In the genomic region with DNA sequence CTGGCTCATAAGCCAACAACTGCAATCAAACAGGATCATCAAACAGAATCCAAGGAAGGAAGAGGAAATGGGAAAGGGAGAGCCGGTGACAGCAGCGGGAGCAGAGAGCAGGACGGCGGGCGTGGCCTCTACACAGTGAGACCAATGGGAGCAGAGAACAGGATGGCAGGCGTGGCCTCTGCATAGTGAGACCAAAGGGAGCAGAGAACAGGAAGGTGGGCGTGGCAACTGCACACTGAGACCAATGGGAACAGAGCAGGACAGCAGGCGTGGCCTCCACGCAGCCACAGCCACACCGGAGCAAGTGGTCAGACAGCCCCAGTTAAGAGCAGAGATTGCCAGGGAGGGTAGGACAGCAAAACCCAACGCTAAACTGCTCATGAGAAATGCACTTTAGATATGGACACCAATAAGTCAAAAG, we compare ENCODE assay signal across 9 cellular contexts. TPM values are rescaled to one million over a fixed set of nuclear protein-coding genes. Genes with fewer than 3 reads are reported as not detected.
A peak's percentile ranks its signal among the peaks of the same experiment; 100 is the strongest.
DNase-seq lines count a peak whose midpoint lies in the region; ATAC-seq, FAIRE-seq and TF ChIP-seq lines count a peak whose summit lies in the region.
"Had no signal": no experiment of that assay in that cellular context is flagged by ENCODE, and none has a peak within 500 bp of the region (broad histone marks: within the 10 kb centered on the region; RNA-seq: fewer than 3 reads in every experiment).

No MANE protein-coding gene starts in this region.

- CTCF ChIA-PET in HepG2 (lab: Yijun Ruan, JAX; ENCODE audit: low intra/inter-chr PET ratio, low total read pairs) = no interaction called here

- no TSS peak for BruUV-seq in HepG2 (replicated peaks; lab: Mats Ljungman, UMichigan)

- H3K79me2 ChIP-seq in HepG2 (ENCODE audit: insufficient read depth, low read length) = no peaks in the 10 kb centered on the region

- no peaks in the 10 kb centered on the region for H3K36me3 ChIP-seq in HepG2 (replicated peaks in 1 of 2; ENCODE audit: control insufficient read depth in 1 of 2, insufficient read depth in 2 of 2, low read length in 2 of 2)

- H3K4me3 ChIP-seq in AG09309 (ENCODE audit: control insufficient read depth, low read depth, low read length) = no peak overlapping the region
- H3K4me3 ChIP-seq in LNCaP clone FGC (ENCODE audit: low read depth, low read length) = peak overlapping the region; percentile 49
- peak overlapping the region in 1 of 3 experiments; percentile 44; a peak in 2 of 6 replicates for H3K4me3 ChIP-seq in HepG2 (replicated peaks in 1 of 3; ENCODE audit: insufficient read depth in 1 of 3, low read depth in 2 of 3, low read length in 3 of 3)

- H3K9ac ChIP-seq in HepG2 (ENCODE audit: insufficient read depth, low read depth, low read length) = no peak overlapping the region

- under 1% methylated on average over 11 of the region's 11 CpGs for WGBS in HepG2 (ENCODE audit: low lambda C conversion rate)

- POLR2A ChIA-PET in HepG2 (lab: Yijun Ruan, JAX) = no interaction called here

- intact Hi-C loops in HepG2 (cut with micrococcal nuclease; ENCODE audit: unreplicated experiment) = loop anchor here (1.0 kb wide), 1 partner anchor 15 kb away; no protein-coding TSS in a partner anchor

- no peak overlapping the region for H2AFZ ChIP-seq in HepG2 (ENCODE audit: low read length)

- in situ Hi-C loops in HepG2 (cut with HindIII; ENCODE audit: extremely low pct_ligation_motif_present, low pct_unique_long_range_greater_than_20kb) = no loop called here

- peaks cover 13% of the 10 kb centered on the region for H3K4me1 ChIP-seq in HepG2 (ENCODE audit: insufficient read depth, low read length)

- FAIRE-seq in HepG2 (lab: Jason Lieb, UNC) = peak; percentile 96

- DNase-seq in AG09309 (ENCODE audit: low read depth) (peak; percentile 33), LNCaP clone FGC (ENCODE audit: low read depth) (peak; percentile 98), RPMI7951 (ENCODE audit: low read depth) (peak; percentile 96), dedifferentiated amniotic fluid mesenchymal stem cell (ENCODE audit: extremely low spot score) (peak; percentile 67), HepG2 (ENCODE audit: low spot score) (peak; percentile 96), stromal cell of bone marrow (ENCODE audit: low read depth) (peak; percentile 87), NOMO-1 (lab: John Stamatoyannopoulos, UW; ENCODE audit: unreplicated experiment in 2 of 2) (no peak)

- no peak overlapping the region for H3K27ac ChIP-seq in HepG2 (ENCODE audit: extremely low read length, insufficient read depth, low read length)
- H3K27ac ChIP-seq: HL-60 had no signal

- peak overlapping the region; percentile 60 for H3K4me2 ChIP-seq in HepG2 (ENCODE audit: low read depth, low read length)

- peak; percentile 88 for ATAC-seq in GM18502 (IDR thresholded peaks at IDR 0.05; ENCODE audit: poor library complexity, unreplicated experiment)
- peak; percentile 99 for ATAC-seq in HepG2

- TF ChIP-seq CTCF in AG09309 (IDR thresholded peaks at IDR 0.05; ENCODE audit: control insufficient read depth, insufficient read depth, low read depth, low read length, missing control alignments) = no peak
- no peak for TF ChIP-seq CTCF in LNCaP clone FGC (IDR thresholded peaks at IDR 0.05; ENCODE audit: control insufficient read depth, extremely low read depth, insufficient read depth)
- TF ChIP-seq CTCF in HepG2 (CRISPR knock-in tag; IDR thresholded peaks at IDR 0.05) = no peak

- TF ChIP-seq RAD21 in HepG2 (CRISPR knock-in tag; IDR thresholded peaks at IDR 0.05) = no peak

- H4K20me1 ChIP-seq in HepG2 (ENCODE audit: insufficient read depth, low read length) = no peaks in the 10 kb centered on the region

- peaks cover 9 to 50% of the 10 kb centered on the region in 2 experiments; a peak in 4 of 5 replicates for H3K27me3 ChIP-seq in HepG2 (ENCODE audit: control insufficient read depth in 1 of 2, insufficient read depth in 2 of 2, low read length in 2 of 2)

- no peaks in the 10 kb centered on the region for H3K9me3 ChIP-seq in HepG2 (ENCODE audit: low read length)

- TF ChIP-seq EP300 in HepG2 (IDR thresholded peaks at IDR 0.05; ENCODE audit: low read depth in 2 of 2, low read length in 2 of 2) = no peak
- TF ChIP-seq EP300 in HepG2 (CRISPR knock-in tag; IDR thresholded peaks at IDR 0.05; ENCODE audit: borderline replicate concordance) = no peak

- TF ChIP-seq POLR2A in HepG2 (IDR thresholded peaks at IDR 0.05; ENCODE audit: insufficient read depth in 1 of 2, low read depth in 2 of 2, low read length in 2 of 2) = no peak

TF ChIP-seq in HepG2, 621 proteins besides CTCF, POLR2A, EP300 and RAD21 (continues in another document):
- no peak for TF ChIP-seq RELA (CRISPR knock-in tag; IDR thresholded peaks at IDR 0.05)
- peak; percentile 75 for TF ChIP-seq NFYB (CRISPR knock-in tag; IDR thresholded peaks at IDR 0.05)
- TF ChIP-seq ARNTL (CRISPR knock-in tag; IDR thresholded peaks at IDR 0.05) = no peak
- TF ChIP-seq ELF3 (CRISPR knock-in tag; IDR thresholded peaks at IDR 0.05) = peak; percentile 64
- TF ChIP-seq RFXAP (CRISPR knock-in tag; IDR thresholded peaks at IDR 0.05; ENCODE audit: borderline replicate concordance) = peak; percentile 66; the same call in 1 of the 2 replicates
- peak; percentile 99 for TF ChIP-seq SP4 (CRISPR knock-in tag; IDR thresholded peaks at IDR 0.05)
- no peak for TF ChIP-seq ZNF207 (IDR thresholded peaks at IDR 0.05; ENCODE audit: borderline replicate concordance)
- TF ChIP-seq GFI1 (CRISPR knock-in tag; IDR thresholded peaks at IDR 0.05; ENCODE audit: borderline replicate concordance) = peak; percentile 71; the same call in 1 of the 2 replicates

RNA-seq across cellular contexts. Expression of a gene that starts 16.4 kb away (rescaled TPM):
- not detected in 2 replicates for total RNA-seq in RPMI7951 (2014; rRNA removed; shearing (Covaris generic))
- total RNA-seq in HepG2 (2016; rRNA removed; fragmentation: Illumina TruSeq; extraction: Trizol) = not detected in 2 replicates
- total RNA-seq in HepG2 (2016; cell fraction: cytosol; rRNA removed; fragmentation: Illumina TruSeq; extraction: Trizol; ENCODE audit: low read depth) = not detected in 2 replicates
- total RNA-seq in HepG2 (2016; cell fraction: insoluble cytoplasmic fraction; rRNA removed; fragmentation: Illumina TruSeq; extraction: Trizol) = not detected in 2 replicates
- not detected in 2 replicates for total RNA-seq in HepG2 (2016; cell fraction: membrane; rRNA removed; fragmentation: Illumina TruSeq; extraction: Trizol)
- total RNA-seq in HepG2 (2016; cell fraction: nucleus; rRNA removed; fragmentation: Illumina TruSeq; extraction: Trizol) = not detected in 2 replicates
- polyA plus RNA-seq in HepG2 (2011; rRNA removed) = 0.14 TPM in 1 of 2 replicates, not detected in the other
- polyA plus RNA-seq in HepG2 (2011; cell fraction: cytosol; rRNA removed) = 0.05 and 0.09 TPM in 2 replicates
- 0.57 TPM in 1 of 2 replicates, not detected in the other for polyA plus RNA-seq in HepG2 (2011; cell fraction: nucleus; rRNA removed)
- not detected in 2 replicates for polyA plus RNA-seq in HepG2 (2012)
- not detected in 2 replicates for polyA plus RNA-seq in HepG2 (2016; cell fraction: cytosol; fragmentation: Illumina TruSeq; extraction: Trizol; ENCODE audit: low read depth)
- not detected in 2 replicates for polyA plus RNA-seq in HepG2 (2016; cell fraction: insoluble cytoplasmic fraction; fragmentation: Illumina TruSeq; extraction: Trizol; ENCODE audit: low read depth)
- polyA plus RNA-seq in HepG2 (2016; cell fraction: membrane; fragmentation: Illumina TruSeq; extraction: Trizol; ENCODE audit: low read depth) = not detected in 2 replicates
- polyA plus RNA-seq in HepG2 (2016; cell fraction: nucleus; fragmentation: Illumina TruSeq; extraction: Trizol; ENCODE audit: insufficient read depth, low read depth) = not detected in 2 replicates
- polyA minus RNA-seq in HepG2 (2011; rRNA and poly(A)+ RNA removed; ENCODE audit: low replicate concordance) = not detected in 2 replicates
- not detected in 2 replicates for polyA minus RNA-seq in HepG2 (2011; cell fraction: cytosol; rRNA and poly(A)+ RNA removed)
- polyA minus RNA-seq in HepG2 (2011; cell fraction: nucleus; rRNA and poly(A)+ RNA removed) = not detected in 2 replicates

RNA-seq across cellular contexts. Expression of a gene that starts 24.6 kb away (rescaled TPM):
- not detected in 2 replicates for total RNA-seq in RPMI7951 (2014; rRNA removed; shearing (Covaris generic))
- not detected in 2 replicates for total RNA-seq in HepG2 (2016; rRNA removed; fragmentation: Illumina TruSeq; extraction: Trizol)
- total RNA-seq in HepG2 (2016; cell fraction: cytosol; rRNA removed; fragmentation: Illumina TruSeq; extraction: Trizol; ENCODE audit: low read depth) = not detected in 2 replicates
- not detected in 2 replicates for total RNA-seq in HepG2 (2016; cell fraction: insoluble cytoplasmic fraction; rRNA removed; fragmentation: Illumina TruSeq; extraction: Trizol)
- not detected in 2 replicates for total RNA-seq in HepG2 (2016; cell fraction: membrane; rRNA removed; fragmentation: Illumina TruSeq; extraction: Trizol)
- not detected in 2 replicates for total RNA-seq in HepG2 (2016; cell fraction: nucleus; rRNA removed; fragmentation: Illumina TruSeq; extraction: Trizol)
- not detected in 2 replicates for polyA plus RNA-seq in HepG2 (2011; rRNA removed)
- polyA plus RNA-seq in HepG2 (2011; cell fraction: cytosol; rRNA removed) = not detected in 2 replicates
- polyA plus RNA-seq in HepG2 (2011; cell fraction: nucleus; rRNA removed) = not detected in 2 replicates
- not detected in 2 replicates for polyA plus RNA-seq in HepG2 (2012)
- polyA plus RNA-seq in HepG2 (2016; cell fraction: cytosol; fragmentation: Illumina TruSeq; extraction: Trizol; ENCODE audit: low read depth) = not detected in 2 replicates
- not detected in 2 replicates for polyA plus RNA-seq in HepG2 (2016; cell fraction: insoluble cytoplasmic fraction; fragmentation: Illumina TruSeq; extraction: Trizol; ENCODE audit: low read depth)
- polyA plus RNA-seq in HepG2 (2016; cell fraction: membrane; fragmentation: Illumina TruSeq; extraction: Trizol; ENCODE audit: low read depth) = not detected in 2 replicates
- polyA plus RNA-seq in HepG2 (2016; cell fraction: nucleus; fragmentation: Illumina TruSeq; extraction: Trizol; ENCODE audit: insufficient read depth, low read depth) = not detected in 2 replicates
- not detected in 2 replicates for polyA minus RNA-seq in HepG2 (2011; rRNA and poly(A)+ RNA removed; ENCODE audit: low replicate concordance)
- not detected in 2 replicates for polyA minus RNA-seq in HepG2 (2011; cell fraction: cytosol; rRNA and poly(A)+ RNA removed)
- polyA minus RNA-seq in HepG2 (2011; cell fraction: nucleus; rRNA and poly(A)+ RNA removed) = not detected in 2 replicates

Comparison
In these comparisons a context has a peak if more than half of its experiments do, and no peak if none do; other contexts are left out.
1. DNase-seq: peak in AG09309 (single experiment), LNCaP clone FGC (single experiment), RPMI7951 (single experiment), dedifferentiated amniotic fluid mesenchymal stem cell (single experiment), HepG2 (single experiment) and stromal cell of bone marrow (single experiment); none in NOMO-1 (0 of 2).